Comparison of ENCODE assay signal across 8 cellular contexts in the genomic region with DNA sequence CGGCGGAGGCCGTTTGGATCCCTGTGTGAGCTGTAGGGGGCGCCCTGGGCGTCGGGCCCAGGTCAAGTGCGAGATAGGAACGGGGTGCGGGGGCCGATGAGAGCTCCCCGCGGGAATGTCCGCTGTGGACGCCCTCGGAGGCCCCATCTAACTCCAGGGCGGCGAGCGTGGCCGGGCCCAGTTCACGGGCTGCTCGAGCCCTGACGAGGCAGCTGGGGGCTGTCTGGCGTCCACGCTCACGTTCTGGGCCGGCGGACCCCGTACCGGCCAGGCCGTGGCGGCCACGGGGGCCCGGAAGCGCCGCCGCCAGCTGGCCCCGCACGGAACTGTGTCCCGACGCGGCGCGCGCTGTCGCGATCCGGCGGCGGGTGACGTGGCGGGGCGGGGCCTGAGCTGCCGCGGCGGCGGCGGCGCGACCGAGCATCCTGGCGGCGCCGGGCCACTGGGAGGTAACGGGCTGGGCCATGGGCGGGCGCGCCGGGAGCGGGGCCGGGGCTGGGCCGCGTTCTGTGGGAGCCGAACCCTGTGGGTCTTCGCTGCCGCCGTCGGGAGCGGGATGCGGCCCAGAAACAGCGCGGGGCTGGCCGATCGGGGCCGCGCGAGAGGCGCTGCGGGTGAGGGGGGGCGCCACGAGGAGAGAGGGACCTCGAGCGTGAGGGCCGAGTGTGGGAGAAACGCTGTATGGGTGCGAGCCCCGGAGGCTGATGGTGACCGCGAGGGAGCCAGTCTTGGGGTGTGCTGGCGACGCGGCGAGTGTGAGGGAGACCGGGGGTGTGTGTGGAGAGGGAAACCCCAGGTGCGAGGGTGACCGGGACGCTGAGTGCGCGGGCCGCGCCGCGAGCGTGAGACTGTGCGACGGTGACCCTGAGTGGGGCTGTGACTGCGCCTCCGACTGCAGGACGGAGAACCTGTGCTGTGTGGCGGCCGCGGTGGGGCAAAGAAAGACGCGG. TPM values are rescaled to one million over a fixed set of nuclear protein-coding genes. Genes with fewer than 3 reads are reported as not detected.
DNase-seq lines count a peak whose midpoint lies in the region; ATAC-seq, FAIRE-seq and TF ChIP-seq lines count a peak whose summit lies in the region.

Gene SLC7A6, plus strand, starts transcription at position 399 of the 950 bp plus-strand sequence. CDS start 10,201 bp downstream, outside the sequence.

- peak within 1 kb of the TSS; percentile 79 for H3K4me2 ChIP-seq in endothelial cell of umbilical vein (ENCODE audit: insufficient read depth, low read length)

- no peak for FAIRE-seq in endothelial cell of umbilical vein (lab: Jason Lieb, UNC)

- H3K36me3 ChIP-seq in endothelial cell of umbilical vein (ENCODE audit: control insufficient read depth in 2 of 2, extremely low read depth in 1 of 2, insufficient read depth in 2 of 2, low read length in 2 of 2) = peaks cover 0 to 11% of the 10 kb centered on the region in 2 experiments

- peak within 1 kb of the TSS; percentile 91 for H3K9ac ChIP-seq in endothelial cell of umbilical vein (replicated peaks; ENCODE audit: extremely low read depth, insufficient read depth, low read length)

- DNase-seq in AG04450 (ENCODE audit: low read depth, low spot score) (no peak), NOMO-1 treated with dmso at 0.1 percent for 144 hours (lab: John Stamatoyannopoulos, UW; ENCODE audit: unreplicated experiment) (peak; percentile 69), endothelial cell of umbilical vein (ENCODE audit: low read depth, low spot score) (peak; percentile 78)
- DNase-seq in activated CD8-positive, alpha-beta memory T cell treated with anti-CD3 and anti-CD28 coated beads, Interleukin-2, amount 50 U/mL, for 4 hours = peak; percentile 87
- peak; percentile 57 to 62 for DNase-seq in stimulated activated CD8-positive, alpha-beta memory T cell treated with anti-CD3 and anti-CD28 coated beads, Interleukin-4, amount 100 ng/mL, for 1 hour (ENCODE audit: low read depth in 2 of 2, low spot score in 1 of 2)

- no peaks in the 10 kb centered on the region for H4K20me1 ChIP-seq in endothelial cell of umbilical vein (replicated peaks; ENCODE audit: control insufficient read depth, extremely low read depth, insufficient read depth, low read length)

- dilution Hi-C loops in endothelial cell of umbilical vein (cut with MboI; ENCODE audit: extremely low pct_ligation_motif_present, low sequenced_read_pairs) = no loop called here

- no TSS peak for BruUV-seq in endothelial cell of umbilical vein (replicated peaks; lab: Mats Ljungman, UMichigan)

- peaks cover 49% of the 10 kb centered on the region for H3K79me2 ChIP-seq in endothelial cell of umbilical vein (ENCODE audit: control insufficient read depth, insufficient read depth, low read length)

- H3K27ac ChIP-seq in AG04450 (ENCODE audit: low read depth, low read length) (peak within 1 kb of the TSS; percentile 94), endothelial cell of umbilical vein (ENCODE audit: insufficient read depth, low read depth, low read length) (peak within 1 kb of the TSS; percentile 91)

- CTCF ChIA-PET in AG04450 (lab: Charles Lee) = interaction anchor here (0.6 to 5.8 kb wide), 24 partner anchors 9 to 443 kb away, joined by 3 to 158 read pairs (median 4); partner anchors contain the start of genes PLA2G15, PRMT7 and SLC7A6OS
- CTCF ChIA-PET in endothelial cell of umbilical vein (lab: Charles Lee) = interaction anchor here (0.7 to 6.3 kb wide), 23 partner anchors 8 to 170 kb away, joined by 3 to 212 read pairs (median 9); partner anchors contain the start of genes ESRP2, PLA2G15, PRMT7 and SLC7A6OS

- peak; percentile 73; the same call in 1 of the 2 replicates for TF ChIP-seq CTCF in AG04450 (IDR thresholded peaks at IDR 0.05; ENCODE audit: low read depth, low read length)
- peak; percentile 81 to 84 for TF ChIP-seq CTCF in endothelial cell of umbilical vein (IDR thresholded peaks at IDR 0.05; ENCODE audit: extremely low read depth in 1 of 2, insufficient read depth in 1 of 2, low read depth in 1 of 2, low read length in 2 of 2)

- no peaks in the 10 kb centered on the region for H3K27me3 ChIP-seq in AG04450 (ENCODE audit: control insufficient read depth, insufficient read depth, low read length)
- H3K27me3 ChIP-seq in endothelial cell of umbilical vein (ENCODE audit: control insufficient read depth in 2 of 2, insufficient read depth in 2 of 2, low read length in 2 of 2) = no peaks in the 10 kb centered on the region
- H3K27me3 ChIP-seq in mononuclear cell (ENCODE audit: insufficient read depth, low read length) = no peaks in the 10 kb centered on the region

- H3K4me1 ChIP-seq in endothelial cell of umbilical vein (ENCODE audit: control insufficient read depth, extremely low read depth, insufficient read depth, low read length) = peaks cover 25% of the 10 kb centered on the region
- peaks cover 38% of the 10 kb centered on the region for H3K4me1 ChIP-seq in mononuclear cell (ENCODE audit: insufficient read depth, low read length)

- H3K9me3 ChIP-seq in AG04450 (ENCODE audit: control insufficient read depth, insufficient read depth, low read length) (no peaks in the 10 kb centered on the region; the same call in 1 of the 2 replicates), endothelial cell of umbilical vein (replicated peaks; ENCODE audit: control insufficient read depth, insufficient read depth, low read length) (no peaks in the 10 kb centered on the region), mononuclear cell (ENCODE audit: low read depth, low read length) (no peaks in the 10 kb centered on the region)

- intact Hi-C loops in endothelial cell of umbilical vein (cut with micrococcal nuclease) = loop anchor here (1.0 to 2.0 kb wide), 3 partner anchors 20 to 46 kb away; partner anchors contain the start of genes PLA2G15 and SLC7A6OS

- TF ChIP-seq POLR2A in endothelial cell of umbilical vein (IDR thresholded peaks at IDR 0.05; ENCODE audit: low read depth, low read length) = peak; percentile 68

- H3K9me1 ChIP-seq in endothelial cell of umbilical vein (replicated peaks; ENCODE audit: control insufficient read depth, extremely low read depth, insufficient read depth, low read length) = no peaks in the 10 kb centered on the region

- POLR2A ChIA-PET in AG04450 (lab: Yijun Ruan, JAX) (interaction anchor here (0.5 to 1.9 kb wide), 11 partner anchors 12 to 305 kb away, joined by 3 to 19 read pairs (median 4); partner anchors contain the start of genes NFATC3, PRMT7 and SLC7A6OS), endothelial cell of umbilical vein (lab: Charles Lee) (interaction anchor here (0.8 to 1.9 kb wide), 6 partner anchors 9 to 60 kb away, joined by 3 to 11 read pairs (median 4); partner anchors contain the start of genes PRMT7 and SLC7A6OS)

- ATAC-seq in GM18520 (IDR thresholded peaks at IDR 0.05; ENCODE audit: unreplicated experiment) = peak; percentile 57
- peak; percentile 56 for ATAC-seq in HG03066 (IDR thresholded peaks at IDR 0.05; ENCODE audit: low read depth, unreplicated experiment)

- H3K4me3 ChIP-seq in AG04450 (ENCODE audit: low read depth, low read length) (peak within 1 kb of the TSS; percentile 98), endothelial cell of umbilical vein (replicated peaks in 1 of 3; ENCODE audit: insufficient read depth in 1 of 3, low read depth in 1 of 3, low read length in 3 of 3) (peak within 1 kb of the TSS; percentile 44 to 69 (median 66)), mononuclear cell (ENCODE audit: low read length) (peak within 1 kb of the TSS; percentile 74)

- peak within 1 kb of the TSS; percentile 83 for H2AFZ ChIP-seq in endothelial cell of umbilical vein (ENCODE audit: low read depth, low read length)

TF ChIP-seq in endothelial cell of umbilical vein, 7 proteins besides CTCF, POLR2A, EP300 and RAD21:
- TF ChIP-seq JUN (IDR thresholded peaks at IDR 0.05; ENCODE audit: borderline replicate concordance, insufficient read depth, insufficient read length, low read depth) (no peak), POLR2AphosphoS5 (IDR thresholded peaks at IDR 0.05; ENCODE audit: insufficient read depth, low read depth, low read length) (peak; percentile 79)
TF ChIP-seq in endothelial cell of umbilical vein: peak in this region for 1.

RNA-seq across cellular contexts. Expression of gene SLC7A6, which starts in this region (rescaled TPM):
- polyA plus RNA-seq in AG04450 (2011; rRNA removed) (27.4 and 30.3 TPM in 2 replicates), endothelial cell of umbilical vein (86.5 and 92.0 TPM in 2 replicates)
- 53.3 and 73.9 TPM in 2 replicates for polyA minus RNA-seq in AG04450 (2011; rRNA and poly(A)+ RNA removed)
- total RNA-seq in endothelial cell of umbilical vein (68.0 and 68.7 TPM in 2 replicates), mononuclear cell (76.8 TPM)
- 29.2 and 31.1 TPM in 2 replicates for polyA plus RNA-seq in endothelial cell of umbilical vein (2011; cell fraction: cytosol; rRNA removed)
- polyA plus RNA-seq in endothelial cell of umbilical vein (2011; cell fraction: nucleus; rRNA removed) = 261 and 278 TPM in 2 replicates
- polyA plus RNA-seq in endothelial cell of umbilical vein (2012) = 42.1 and 42.7 TPM in 2 replicates
- 295 and 328 TPM in 2 replicates for polyA minus RNA-seq in endothelial cell of umbilical vein
- 30.9 TPM for polyA minus RNA-seq in endothelial cell of umbilical vein (2011; cell fraction: cytosol; rRNA and poly(A)+ RNA removed)
- 113 and 174 TPM in 2 replicates for polyA minus RNA-seq in endothelial cell of umbilical vein (2011; cell fraction: nucleus; rRNA and poly(A)+ RNA removed)
